Comparison of ENCODE assay signal across 21 cellular contexts in the genomic region with DNA sequence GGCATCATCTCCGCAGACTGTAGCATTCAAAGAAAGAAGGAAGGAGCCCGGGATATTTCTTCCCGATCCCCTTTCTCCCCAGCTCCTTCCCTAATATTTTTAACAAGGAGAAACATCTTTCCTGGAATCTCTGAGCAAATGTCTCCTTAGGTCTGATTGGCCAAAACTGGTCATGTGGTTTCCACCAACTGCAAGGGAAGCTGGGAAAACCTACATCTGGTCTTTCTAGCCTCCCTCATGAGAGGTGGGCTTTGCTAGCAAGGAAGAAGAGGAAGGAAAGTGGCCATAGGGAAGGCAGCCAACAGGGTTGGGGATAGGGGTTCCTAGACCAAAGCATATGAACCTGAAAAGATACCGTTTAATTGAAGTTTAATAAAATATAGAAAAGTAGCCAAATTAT. TPM values are rescaled to one million over a fixed set of nuclear protein-coding genes. Genes with fewer than 3 reads are reported as not detected.
DNase-seq lines count a peak whose midpoint lies in the region; ATAC-seq, FAIRE-seq and TF ChIP-seq lines count a peak whose summit lies in the region.
"Had no signal": no experiment of that assay in that cellular context is flagged by ENCODE, and none has a peak within 500 bp of the region (broad histone marks: within the 10 kb centered on the region; RNA-seq: fewer than 3 reads in every experiment).

No MANE protein-coding gene starts in this region.

- H3K27me3 Mint-ChIP-seq in activated CD4-positive, alpha-beta memory T cell treated with anti-CD3 and anti-CD28 coated beads for 36 hours: peaks cover 15% of the 10 kb centered on the region

- H3K9me3 Mint-ChIP-seq in activated CD4-positive, alpha-beta memory T cell treated with anti-CD3 and anti-CD28 coated beads for 36 hours: no peaks in the 10 kb centered on the region
- H3K9me3 Mint-ChIP-seq: CD4-positive, alpha-beta T cell; HFFc6 had no signal

- H3K27ac ChIP-seq in RWPE2 (ENCODE audit: poor library complexity, severe bottlenecking) (no peak overlapping the region), K562 (ENCODE audit: extremely low read depth, low read depth, low read length) (no peak overlapping the region), upper lobe of right lung (no peak overlapping the region)
- H3K27ac ChIP-seq: 22Rv1, A549, C4-2B had no signal

- H4K20me1 ChIP-seq in K562 (replicated peaks; ENCODE audit: control insufficient read depth, insufficient read depth, low read length): peaks cover 13% of the 10 kb centered on the region

- FAIRE-seq in K562 (lab: Jason Lieb, UNC): no peak
- FAIRE-seq: A549, D721Med, GM12878, HTR-8/SVneo had no signal

- in situ Hi-C loops in K562 (cut with MboI): no loop called here

- TF ChIP-seq EP300 in K562 (IDR thresholded peaks at IDR 0.05; ENCODE audit: low read length): no peak

- no peaks in the 10 kb centered on the region for H3K79me2 ChIP-seq in K562 (ENCODE audit: control insufficient read depth, insufficient read depth, low read length)

- TF ChIP-seq CTCF in RWPE2 (IDR thresholded peaks at IDR 0.05; ENCODE audit: poor library complexity, severe bottlenecking): no peak
- TF ChIP-seq CTCF in K562 (IDR thresholded peaks at IDR 0.05 in 2 of 3, conservative IDR thresholded peaks at IDR 0.05 in 1 of 3; ENCODE audit: insufficient read depth in 2 of 3, low read depth in 1 of 3, low read length in 3 of 3): no peak
- TF ChIP-seq CTCF in upper lobe of right lung (IDR thresholded peaks at IDR 0.05): no peak

- DNase-seq in DMS 273 (lab: John Stamatoyannopoulos, UW; ENCODE audit: unreplicated experiment) (peak; percentile 42), DMS 273 treated with DMSO at 0.1 percent for 48 hours (lab: John Stamatoyannopoulos, UW) (no peak), RWPE2 (ENCODE audit: low spot score) (peak; percentile 18), K562 (ENCODE audit: extremely low read depth in 1 of 4, low spot score in 3 of 4) (no peak), upper lobe of right lung (peak; percentile 1)
- no peak for DNase-seq in activated CD4-positive, CD25-positive, alpha-beta regulatory T cell (lab: John Stamatoyannopoulos, UW)
- DNase-seq in activated CD4-positive, alpha-beta memory T cell treated with anti-CD3 and anti-CD28 coated beads for 36 hours: no peak
- DNase-seq: AML-193; CD4-positive, alpha-beta T cell; DMS79 treated with DMSO at 0.1 percent for 48 hours; GOT3; H7; HFFc6 had no signal

- intact Hi-C loops in K562 (cut with micrococcal nuclease): loop anchor here (5.0 kb wide), 1 partner anchor 36 kb away; a partner anchor contains a TSS
- intact Hi-C loops in upper lobe of right lung (cut with DNase I): no loop called here
- intact Hi-C loops in activated CD4-positive, alpha-beta memory T cell treated with anti-CD3 and anti-CD28 coated beads for 36 hours (cut with micrococcal nuclease): no loop called here

- no peak overlapping the region for H3K4me2 ChIP-seq in K562 (ENCODE audit: insufficient read depth, low read length)
- H3K4me2 ChIP-seq: A549 had no signal

- WGBS in K562 (ENCODE audit: insufficient coverage, low coverage, missing lambda C conversion rate): 48% methylated on average over 3 of the region's 4 CpGs

- no peaks in the 10 kb centered on the region for H3K4me1 Mint-ChIP-seq in activated CD4-positive, alpha-beta memory T cell treated with anti-CD3 and anti-CD28 coated beads for 36 hours (ENCODE audit: low read depth)

- H3K27me3 ChIP-seq in RWPE2 (ENCODE audit: insufficient read depth, poor library complexity, severe bottlenecking): no peaks in the 10 kb centered on the region
- peaks cover 2 to 55% of the 10 kb centered on the region in 2 experiments; a peak in 4 of 5 replicates for H3K27me3 ChIP-seq in K562 (ENCODE audit: control insufficient read depth in 2 of 2, insufficient read depth in 2 of 2, low read length in 2 of 2)
- H3K27me3 ChIP-seq in upper lobe of right lung: no peaks in the 10 kb centered on the region

- ATAC-seq in RWPE2 (ENCODE audit: low read depth): no peak
- no peak for ATAC-seq in K562
- no peak for ATAC-seq in upper lobe of right lung
- ATAC-seq: A549, HCT116 had no signal

- H3K36me3 Mint-ChIP-seq in activated CD4-positive, alpha-beta memory T cell treated with anti-CD3 and anti-CD28 coated beads for 36 hours: no peaks in the 10 kb centered on the region

- H3K36me3 ChIP-seq in RWPE2 (ENCODE audit: low read depth): no peaks in the 10 kb centered on the region
- H3K36me3 ChIP-seq in K562 (ENCODE audit: control insufficient read depth, insufficient read depth, low read length): no peaks in the 10 kb centered on the region
- no peaks in the 10 kb centered on the region for H3K36me3 ChIP-seq in upper lobe of right lung

- no peak overlapping the region for H2AFZ ChIP-seq in K562 (ENCODE audit: low read depth, low read length)

- no TSS peak for BruUV-seq in K562 (replicated peaks; lab: Mats Ljungman, UMichigan)

- POLR2A ChIA-PET in K562 (lab: Yijun Ruan, JAX): interaction anchor here (2.0 kb wide), 1 partner anchor 9 kb away, joined by 7 read pairs; no protein-coding TSS in a partner anchor
- POLR2A ChIA-PET in activated CD4-positive, alpha-beta memory T cell treated with anti-CD3 and anti-CD28 coated beads for 36 hours (lab: Charles Lee): no interaction called here

- CTCF ChIA-PET in K562 (lab: Yijun Ruan, JAX; ENCODE audit: low intra/inter-chr PET ratio): no interaction called here
- CTCF ChIA-PET in activated CD4-positive, alpha-beta memory T cell treated with anti-CD3 and anti-CD28 coated beads for 36 hours (lab: Charles Lee): no interaction called here

- H3K9ac ChIP-seq in K562 (ENCODE audit: insufficient read depth in 1 of 2, low read depth in 2 of 2, low read length in 2 of 2): no peak overlapping the region

- no peak overlapping the region for H3K4me3 Mint-ChIP-seq in activated CD4-positive, alpha-beta memory T cell treated with anti-CD3 and anti-CD28 coated beads for 36 hours
- H3K4me3 Mint-ChIP-seq: CD4-positive, alpha-beta T cell; HFFc6 had no signal

- H3K4me3 ChIP-seq in RWPE2 (ENCODE audit: severe bottlenecking) (no peak overlapping the region), K562 (no peak overlapping the region), upper lobe of right lung (no peak overlapping the region)
- H3K4me3 ChIP-seq: A549, GM12878 had no signal

- peaks cover 3% of the 10 kb centered on the region for H3K9me1 ChIP-seq in K562 (ENCODE audit: control insufficient read depth, insufficient read depth, low read length)

- H3K27ac Mint-ChIP-seq in activated CD4-positive, alpha-beta memory T cell treated with anti-CD3 and anti-CD28 coated beads for 36 hours: no peak overlapping the region
- H3K27ac Mint-ChIP-seq: CD4-positive, alpha-beta T cell; HFFc6 had no signal

- H3K4me1 ChIP-seq in RWPE2 (ENCODE audit: insufficient read depth, poor library complexity, severe bottlenecking) (no peaks in the 10 kb centered on the region), K562 (replicated peaks in 1 of 2; ENCODE audit: control insufficient read depth in 2 of 2, insufficient read depth in 2 of 2, low read length in 2 of 2) (peaks cover 16 to 18% of the 10 kb centered on the region in 2 experiments), upper lobe of right lung (no peaks in the 10 kb centered on the region)
- H3K4me1 ChIP-seq: A549 had no signal

- H3K9me3 ChIP-seq in RWPE2 (ENCODE audit: severe bottlenecking): no peaks in the 10 kb centered on the region
- no peaks in the 10 kb centered on the region for H3K9me3 ChIP-seq in K562 (replicated peaks; ENCODE audit: control insufficient read depth, insufficient read depth, low read depth, low read length)
- no peaks in the 10 kb centered on the region for H3K9me3 ChIP-seq in upper lobe of right lung
- H3K9me3 ChIP-seq: A549, Caco-2 had no signal

- TF ChIP-seq POLR2A in K562 (conservative IDR thresholded peaks at IDR 0.05): no peak

- no peak for TF ChIP-seq RAD21 in K562 (CRISPR knock-in tag; conservative IDR thresholded peaks at IDR 0.05 in 1 of 2, IDR thresholded peaks at IDR 0.05 in 1 of 2)

RNA-seq across cellular contexts. Expression of a gene that starts 35.1 kb away (rescaled TPM):
- 7.2 and 10.9 TPM in 2 replicates for total RNA-seq in K562 (2011; cell fraction: chromatin; rRNA removed; ENCODE audit: low replicate concordance)
- total RNA-seq in K562 (2011; cell fraction: nucleolus; rRNA removed): 8.9 and 9.8 TPM in 2 replicates
- 10.8 and 12.4 TPM in 2 replicates for total RNA-seq in K562 (2011; cell fraction: nucleoplasm; rRNA removed)
- 19.9 and 22.2 TPM in 2 replicates for total RNA-seq in K562 (2014; rRNA removed)
- 11.6 and 12.6 TPM in 2 replicates for total RNA-seq in K562 (2014; rRNA removed; fragmentation: Illumina TruSeq; extraction: Trizol)
- total RNA-seq in K562 (2015; rRNA removed; fragmentation: Illumina TruSeq; extraction: Trizol): 13.4 and 14.1 TPM in 2 replicates
- total RNA-seq in K562 (2021): 25.2 and 26.1 TPM in 2 replicates
- polyA plus RNA-seq in K562 (2011; rRNA removed): 24.8 and 27.8 TPM in 2 replicates
- 23.2 and 23.9 TPM in 2 replicates for polyA plus RNA-seq in K562 (2011; cell fraction: cytosol; rRNA removed)
- polyA plus RNA-seq in K562 (2011; cell fraction: nucleus; rRNA removed): 13.6 and 15.4 TPM in 2 replicates
- polyA plus RNA-seq in K562 (2012): 20.8 and 24.1 TPM in 2 replicates
- 23.4 and 24.6 TPM in 2 replicates for polyA plus RNA-seq in K562 (2014; fragmentation: Illumina TruSeq; extraction: Trizol)
- polyA plus RNA-seq in K562 (2014; fragmentation: Nextera tagmentation; extraction: Ambion mirVana): 10 to 100 TPM; 38.5 to 58.6 TPM
- polyA plus RNA-seq in K562 (2014; rRNA removed): 31.6 and 32.2 TPM in 2 replicates
- 6.9 and 8.1 TPM in 2 replicates for polyA minus RNA-seq in K562 (2011; rRNA and poly(A)+ RNA removed)
- 6.5 TPM in 2 replicates for polyA minus RNA-seq in K562 (2011; cell fraction: cytosol; rRNA and poly(A)+ RNA removed)
- 4.8 and 5.6 TPM in 2 replicates for polyA minus RNA-seq in K562 (2011; cell fraction: nucleus; rRNA and poly(A)+ RNA removed)
- total RNA-seq in upper lobe of right lung: 8.0 TPM
- 10 to 100 TPM; 12.1 to 13.2 TPM for total RNA-seq in activated CD4-positive, alpha-beta memory T cell treated with anti-CD3 and anti-CD28 coated beads for 36 hours

RNA-seq across cellular contexts. Expression of a gene that starts 46.3 kb away (rescaled TPM):
- total RNA-seq in K562 (2011; cell fraction: chromatin; rRNA removed; ENCODE audit: low replicate concordance): not detected in 2 replicates
- total RNA-seq in K562 (2011; cell fraction: nucleolus; rRNA removed): not detected in 2 replicates
- total RNA-seq in K562 (2011; cell fraction: nucleoplasm; rRNA removed): not detected in 2 replicates
- total RNA-seq in K562 (2014; rRNA removed) (not detected in 2 replicates), K562 (2014; rRNA removed; fragmentation: Illumina TruSeq; extraction: Trizol) (not detected in 2 replicates), K562 (2015; rRNA removed; fragmentation: Illumina TruSeq; extraction: Trizol) (not detected in 2 replicates), K562 (2021) (not detected in 2 replicates), upper lobe of right lung (0.49 TPM)
- polyA plus RNA-seq in K562 (2011; rRNA removed) (not detected in 2 replicates), K562 (2014; fragmentation: Illumina TruSeq; extraction: Trizol) (not detected in 2 replicates), K562 (2014; fragmentation: Nextera tagmentation; extraction: Ambion mirVana) (under 1 TPM in 1 of 2 experiments, not detected in 1; 0.06 TPM), K562 (2014; rRNA removed) (0.07 TPM in 1 of 2 replicates, not detected in the other)
- not detected in 2 replicates for polyA plus RNA-seq in K562 (2011; cell fraction: cytosol; rRNA removed)
- polyA plus RNA-seq in K562 (2011; cell fraction: nucleus; rRNA removed): not detected in 2 replicates
- polyA plus RNA-seq in K562 (2012): not detected in 2 replicates
- polyA minus RNA-seq in K562 (2011; rRNA and poly(A)+ RNA removed): not detected in 2 replicates
- polyA minus RNA-seq in K562 (2011; cell fraction: cytosol; rRNA and poly(A)+ RNA removed): not detected in 2 replicates
- polyA minus RNA-seq in K562 (2011; cell fraction: nucleus; rRNA and poly(A)+ RNA removed): not detected in 2 replicates
- total RNA-seq in activated CD4-positive, alpha-beta memory T cell treated with anti-CD3 and anti-CD28 coated beads for 36 hours: not detected
- total RNA-seq: Caco-2; CD4-positive, alpha-beta T cell; HFFc6 had no signal

RNA-seq across cellular contexts. Expression of a gene that starts 46.4 kb away (rescaled TPM):
- total RNA-seq in K562 (2011; cell fraction: chromatin; rRNA removed; ENCODE audit: low replicate concordance): 0.53 TPM in 1 of 2 replicates, not detected in the other
- total RNA-seq in K562 (2011; cell fraction: nucleolus; rRNA removed): 0.33 and 0.39 TPM in 2 replicates
- 0.29 and 0.84 TPM in 2 replicates for total RNA-seq in K562 (2011; cell fraction: nucleoplasm; rRNA removed)
- not detected in 2 replicates for total RNA-seq in K562 (2014; rRNA removed)
- not detected in 2 replicates for total RNA-seq in K562 (2014; rRNA removed; fragmentation: Illumina TruSeq; extraction: Trizol)
- total RNA-seq in K562 (2015; rRNA removed; fragmentation: Illumina TruSeq; extraction: Trizol): not detected in 2 replicates
- total RNA-seq in K562 (2021): not detected in 2 replicates
- polyA plus RNA-seq in K562 (2011; rRNA removed): not detected in 2 replicates
- 0.09 and 0.16 TPM in 2 replicates for polyA plus RNA-seq in K562 (2011; cell fraction: cytosol; rRNA removed)
- 0.15 and 0.28 TPM in 2 replicates for polyA plus RNA-seq in K562 (2011; cell fraction: nucleus; rRNA removed)
- polyA plus RNA-seq in K562 (2012): 0.22 TPM in 1 of 2 replicates, not detected in the other
- polyA plus RNA-seq in K562 (2014; fragmentation: Illumina TruSeq; extraction: Trizol): not detected in 2 replicates
- polyA plus RNA-seq in K562 (2014; fragmentation: Nextera tagmentation; extraction: Ambion mirVana): not detected
- polyA plus RNA-seq in K562 (2014; rRNA removed): 0.34 and 0.66 TPM in 2 replicates
- polyA minus RNA-seq in K562 (2011; rRNA and poly(A)+ RNA removed): not detected in 2 replicates
- not detected in 2 replicates for polyA minus RNA-seq in K562 (2011; cell fraction: cytosol; rRNA and poly(A)+ RNA removed)
- not detected in 2 replicates for polyA minus RNA-seq in K562 (2011; cell fraction: nucleus; rRNA and poly(A)+ RNA removed)
- total RNA-seq in upper lobe of right lung: 2.4 TPM
- total RNA-seq in activated CD4-positive, alpha-beta memory T cell treated with anti-CD3 and anti-CD28 coated beads for 36 hours: not detected
- total RNA-seq: CD4-positive, alpha-beta T cell; HFFc6 had no signal

RNA-seq across cellular contexts. Expression of a gene that starts 51.2 kb away (rescaled TPM):
- not detected in 2 replicates for total RNA-seq in K562 (2011; cell fraction: chromatin; rRNA removed; ENCODE audit: low replicate concordance)
- not detected in 2 replicates for total RNA-seq in K562 (2011; cell fraction: nucleolus; rRNA removed)
- total RNA-seq in K562 (2011; cell fraction: nucleoplasm; rRNA removed): not detected in 2 replicates
- total RNA-seq in K562 (2014; rRNA removed) (not detected in 2 replicates), K562 (2014; rRNA removed; fragmentation: Illumina TruSeq; extraction: Trizol) (not detected in 2 replicates), K562 (2015; rRNA removed; fragmentation: Illumina TruSeq; extraction: Trizol) (not detected in 2 replicates), K562 (2021) (0.02 TPM in 1 of 2 replicates, not detected in the other), upper lobe of right lung (0.09 TPM)
- polyA plus RNA-seq in K562 (2011; rRNA removed) (not detected in 2 replicates), K562 (2014; fragmentation: Illumina TruSeq; extraction: Trizol) (not detected in 2 replicates), K562 (2014; fragmentation: Nextera tagmentation; extraction: Ambion mirVana) (not detected), K562 (2014; rRNA removed) (not detected in 2 replicates)
- under 0.01 TPM in 1 of 2 replicates, not detected in the other for polyA plus RNA-seq in K562 (2011; cell fraction: cytosol; rRNA removed)
- polyA plus RNA-seq in K562 (2011; cell fraction: nucleus; rRNA removed): not detected in 2 replicates
- polyA plus RNA-seq in K562 (2012): not detected in 2 replicates
- not detected in 2 replicates for polyA minus RNA-seq in K562 (2011; rRNA and poly(A)+ RNA removed)
- not detected in 2 replicates for polyA minus RNA-seq in K562 (2011; cell fraction: cytosol; rRNA and poly(A)+ RNA removed)
- not detected in 2 replicates for polyA minus RNA-seq in K562 (2011; cell fraction: nucleus; rRNA and poly(A)+ RNA removed)
- total RNA-seq in activated CD4-positive, alpha-beta memory T cell treated with anti-CD3 and anti-CD28 coated beads for 36 hours: not detected
- total RNA-seq: Caco-2; CD4-positive, alpha-beta T cell; GM12878; HFFc6 had no signal
- polyA plus RNA-seq: GM12878 had no signal

Comparison
In these comparisons a context has a peak if more than half of its experiments do, and no peak if none do; other contexts are left out.
1. DNase-seq: peak in DMS 273 (single experiment), RWPE2 (single experiment) and upper lobe of right lung (single experiment); none in DMS 273 treated with DMSO at 0.1 percent for 48 hours (single experiment), K562 (0 of 4), activated CD4-positive, CD25-positive, alpha-beta regulatory T cell (0 of 4) and activated CD4-positive, alpha-beta memory T cell treated with anti-CD3 and anti-CD28 coated beads for 36 hours (single experiment).